ENCODE assay signal across 20 cellular contexts in genomic region chr7:37062019-37062418, GRCh38.
A peak's percentile ranks its signal among the peaks of the same experiment; 100 is the strongest.
DNase-seq lines count a peak whose midpoint lies in the region; ATAC-seq, FAIRE-seq and TF ChIP-seq lines count a peak whose summit lies in the region.
"Had no signal": no experiment of that assay in that cellular context is flagged by ENCODE, and none has a peak within 500 bp of the region (broad histone marks: within the 10 kb centered on the region; RNA-seq: fewer than 3 reads in every experiment).

No MANE protein-coding gene starts in this region.

- H3K9me3 Mint-ChIP-seq in activated T-cell treated with anti-CD3 and anti-CD28 coated beads, Interleukin-2, amount 50 U/mL, for 24 hours, result peaks cover 3% of the 10 kb centered on the region
- H3K9me3 Mint-ChIP-seq: CD14-positive monocyte had no signal

- H3K4me1 Mint-ChIP-seq in activated T-cell treated with anti-CD3 and anti-CD28 coated beads, Interleukin-2, amount 50 U/mL, for 24 hours (ENCODE audit: low read depth), result peaks cover 47% of the 10 kb centered on the region

- intact Hi-C loops in kidney (cut with DNase I), result no loop called here

- FAIRE-seq in bronchial epithelial cell (lab: Jason Lieb, UNC), result no peak
- no peak for FAIRE-seq in kidney (lab: Jason Lieb, UNC)
- FAIRE-seq: GM12891 had no signal

- peaks cover 83% of the 10 kb centered on the region for H3K36me3 Mint-ChIP-seq in activated T-cell treated with anti-CD3 and anti-CD28 coated beads, Interleukin-2, amount 50 U/mL, for 24 hours (ENCODE audit: low read depth)

- H3K4me3 ChIP-seq in bronchial epithelial cell (ENCODE audit: low read depth, low read length), result no peak overlapping the region
- H3K4me3 ChIP-seq in kidney (ENCODE audit: low read length in 2 of 2), result no peak overlapping the region

- no peak overlapping the region for H3K27ac ChIP-seq in kidney (ENCODE audit: low read depth in 2 of 2, low read length in 2 of 2)

- H3K9ac ChIP-seq in kidney (ENCODE audit: low read length in 2 of 2), result no peak overlapping the region

- no peaks in the 10 kb centered on the region for H3K27me3 ChIP-seq in bronchial epithelial cell (ENCODE audit: control insufficient read depth, insufficient read depth, low read length)

- H3K27ac Mint-ChIP-seq in activated T-cell treated with anti-CD3 and anti-CD28 coated beads, Interleukin-2, amount 50 U/mL, for 24 hours, result peak overlapping the region; percentile 76
- H3K27ac Mint-ChIP-seq: CD14-positive monocyte had no signal

- H3K4me1 ChIP-seq in kidney (ENCODE audit: control insufficient read depth in 1 of 2, insufficient read depth in 1 of 2, low read depth in 1 of 2, low read length in 2 of 2), result no peaks in the 10 kb centered on the region

- DNase-seq in activated T-cell treated with anti-CD3 and anti-CD28 coated beads, Interleukin-2, amount 50 U/mL, for 24 hours, result no peak
- DNase-seq in activated T-cell treated with anti-CD3 and anti-CD28 coated beads for 4 hours (no peak), NCI-H526 (lab: John Stamatoyannopoulos, UW) (peak; percentile 80 to 91), bronchial epithelial cell (ENCODE audit: low read depth) (peak; percentile 26), renal cortical epithelial cell (ENCODE audit: low read depth) (peak; percentile 2), kidney (no peak)
- DNase-seq in stimulated activated naive CD4-positive, alpha-beta T cell treated with Interleukin-2 at 50 U/mL for 16 hours (lab: John Stamatoyannopoulos, UW), result no peak
- DNase-seq: AML-193, DMS 273 treated with DMSO at 0.1 percent for 48 hours, GF-D8, GOT3, KBM-7, NCI-H1436 treated with DMSO at 0.1 percent for 48 hours, NCI-H2029 treated with DMSO at 0.1 percent for 48 hours, NCI-H2171 treated with DMSO at 0.1 percent for 48 hours, NCI-H446 treated with DMSO at 0.1 percent for 48 hours had no signal

- no peaks in the 10 kb centered on the region for H3K27me3 Mint-ChIP-seq in activated T-cell treated with anti-CD3 and anti-CD28 coated beads, Interleukin-2, amount 50 U/mL, for 24 hours

- no peak for ATAC-seq in GM21367 (IDR thresholded peaks at IDR 0.05; ENCODE audit: unreplicated experiment)
- ATAC-seq: Panc1 had no signal

- H3K36me3 ChIP-seq in bronchial epithelial cell (ENCODE audit: control insufficient read depth, insufficient read depth, low read length), result no peaks in the 10 kb centered on the region
- no peaks in the 10 kb centered on the region for H3K36me3 ChIP-seq in kidney (ENCODE audit: control insufficient read depth in 1 of 2, insufficient read depth in 2 of 2, low read length in 2 of 2)

- no peak for TF ChIP-seq CTCF in bronchial epithelial cell (IDR thresholded peaks at IDR 0.05; ENCODE audit: insufficient read depth, low read length, severe bottlenecking)
- TF ChIP-seq CTCF in kidney (IDR thresholded peaks at IDR 0.05; ENCODE audit: borderline replicate concordance, extremely low read depth, insufficient read depth), result no peak

- no peak overlapping the region for H3K4me3 Mint-ChIP-seq in activated T-cell treated with anti-CD3 and anti-CD28 coated beads, Interleukin-2, amount 50 U/mL, for 24 hours
- H3K4me3 Mint-ChIP-seq: CD14-positive monocyte had no signal

- no peaks in the 10 kb centered on the region for H3K9me3 ChIP-seq in kidney (ENCODE audit: control insufficient read depth in 1 of 2, low read length in 2 of 2)

Comparison
In these comparisons a context has a peak if more than half of its experiments do, and no peak if none do; other contexts are left out.
1. DNase-seq: peak in NCI-H526 (2 of 2), bronchial epithelial cell (single experiment) and renal cortical epithelial cell (single experiment); none in activated T-cell treated with anti-CD3 and anti-CD28 coated beads, Interleukin-2, amount 50 U/mL, for 24 hours (single experiment), activated T-cell treated with anti-CD3 and anti-CD28 coated beads for 4 hours (single experiment), kidney (single experiment) and stimulated activated naive CD4-positive, alpha-beta T cell treated with Interleukin-2 at 50 U/mL for 16 hours (single experiment).